ENCODE assay signal across 1 cellular context in genomic region chr10:5198386-5198785, GRCh38.
TF ChIP-seq lines count a peak whose summit lies in the region.

No MANE protein-coding gene starts in this region.

TF ChIP-seq in IMR-90, 13 proteins besides CTCF, POLR2A, EP300 and RAD21:
- TF ChIP-seq MAZ (IDR thresholded peaks at IDR 0.05; ENCODE audit: borderline replicate concordance, low read depth, low read length) (no peak), MXI1 (IDR thresholded peaks at IDR 0.05; ENCODE audit: borderline replicate concordance, low read depth, low read length) (no peak), RCOR1 (IDR thresholded peaks at IDR 0.05; ENCODE audit: insufficient replicate concordance, low read length) (no peak), FOS (IDR thresholded peaks at IDR 0.05; ENCODE audit: low read depth, low read length) (no peak), BHLHE40 (IDR thresholded peaks at IDR 0.05; ENCODE audit: low read depth, low read length) (no peak), ELK1 (IDR thresholded peaks at IDR 0.05; ENCODE audit: borderline replicate concordance, low read depth, low read length) (no peak), SMC3 (IDR thresholded peaks at IDR 0.05; ENCODE audit: low read depth, low read length) (no peak), RFX5 (IDR thresholded peaks at IDR 0.05; ENCODE audit: low read depth, low read length) (no peak), NFE2L2 (IDR thresholded peaks at IDR 0.05; ENCODE audit: low read depth, low read length) (no peak), USF2 (IDR thresholded peaks at IDR 0.05; ENCODE audit: low read depth, low read length) (no peak), MAFK (IDR thresholded peaks at IDR 0.05; ENCODE audit: low read depth, low read length) (no peak), CHD1 (IDR thresholded peaks at IDR 0.05; ENCODE audit: low read depth, low read length) (no peak)
